In the genomic region with DNA sequence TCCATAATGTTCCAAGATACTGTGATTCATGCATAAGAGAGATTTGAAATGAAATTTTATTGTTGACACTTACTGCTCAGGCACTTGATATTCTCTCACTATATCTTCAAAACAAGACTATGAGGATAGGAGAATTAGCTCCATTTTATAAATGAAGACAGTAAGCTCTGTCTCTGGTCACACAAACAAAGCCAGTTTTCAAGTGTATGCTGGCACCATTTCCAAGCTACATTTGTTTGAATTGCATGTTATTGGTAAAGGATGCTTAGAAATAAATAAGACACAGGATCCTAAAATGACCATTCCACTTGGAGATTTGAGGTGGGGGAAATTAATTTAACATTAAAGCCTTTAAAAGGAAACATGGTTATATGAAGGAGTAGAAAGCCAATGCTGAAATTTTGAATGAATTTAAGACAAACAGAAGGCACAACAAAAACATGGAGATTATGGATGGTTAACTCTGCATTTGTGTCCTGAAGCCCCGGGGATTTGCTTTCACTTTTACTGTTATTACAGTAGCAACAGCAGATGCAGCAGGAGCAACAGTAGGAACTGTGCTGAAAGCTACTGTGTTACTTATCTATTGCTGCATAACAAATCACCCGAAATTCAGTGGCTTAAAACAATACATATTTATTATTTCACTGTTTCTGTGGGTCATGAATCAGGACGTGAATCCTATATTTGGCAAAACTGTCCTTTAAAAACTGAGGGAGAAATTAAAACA, we compare ENCODE assay signal across 13 cellular contexts.
DNase-seq lines count a peak whose midpoint lies in the region; ATAC-seq and TF ChIP-seq lines count a peak whose summit lies in the region.
"Had no signal": no experiment of that assay in that cellular context is flagged by ENCODE, and none has a peak within 500 bp of the region (broad histone marks: within the 10 kb centered on the region; RNA-seq: fewer than 3 reads in every experiment).

No MANE protein-coding gene starts in this region.

- TF ChIP-seq CTCF in PC-3 (conservative IDR thresholded peaks at IDR 0.05; ENCODE audit: low read depth, low read length) = no peak
- no peak for TF ChIP-seq CTCF in ovary (IDR thresholded peaks at IDR 0.05)

- H3K27me3 ChIP-seq in PC-3 (ENCODE audit: low read length) (no peaks in the 10 kb centered on the region), ovary (no peaks in the 10 kb centered on the region)

- H3K27ac ChIP-seq in angular gyrus (ENCODE audit: low read depth, low read length) (peak overlapping the region; percentile 61), PC-3 (ENCODE audit: low read length) (no peak overlapping the region), ovary (no peak overlapping the region)

- BruUV-seq in PC-3 (replicated peaks; lab: Mats Ljungman, UMichigan) = no TSS peak

- H3K9me3 ChIP-seq in PC-3 (ENCODE audit: low read length) (no peaks in the 10 kb centered on the region), ovary (no peaks in the 10 kb centered on the region)

- H3K9me2 ChIP-seq in PC-3 (replicated peaks; ENCODE audit: low read length) = no peaks in the 10 kb centered on the region

- no peaks in the 10 kb centered on the region for H3K79me2 ChIP-seq in PC-3 (ENCODE audit: low read length)

- no peak for TF ChIP-seq EP300 in ovary (IDR thresholded peaks at IDR 0.05)

- DNase-seq in COR-L47 (lab: John Stamatoyannopoulos, UW) (peak; percentile 35), NCI-H146 treated with DMSO at 0.1 percent for 48 hours (lab: John Stamatoyannopoulos, UW; ENCODE audit: unreplicated experiment) (peak; percentile 10), left lobe of liver (ENCODE audit: low spot score) (no peak), PC-3 (no peak), ovary (no peak)
- no peak for DNase-seq in stimulated activated naive CD8-positive, alpha-beta T cell treated with anti-CD3 and anti-CD28 coated beads, Interleukin-15, Interleukin-2, amounts not matched to agents 100 U/mL and 50 U/mL, for 24 hours
- DNase-seq: activated CD4-positive, alpha-beta T cell treated with anti-CD3 and anti-CD28 coated beads for 48 hours; activated naive CD4-positive, alpha-beta T cell; effector CD4-positive, alpha-beta T cell; H9; naive thymus-derived CD4-positive, alpha-beta T cell had no signal

- no peak overlapping the region for H3K9ac ChIP-seq in PC-3 (ENCODE audit: low read length)

- ATAC-seq in left lobe of liver (peak; percentile 57), GM21360 (IDR thresholded peaks at IDR 0.05; ENCODE audit: unreplicated experiment) (no peak), PC-3 (no peak)
- ATAC-seq in stimulated activated naive CD8-positive, alpha-beta T cell treated with anti-CD3 and anti-CD28 coated beads, Interleukin-15, Interleukin-2, amounts not matched to agents 100 U/mL and 50 U/mL, for 24 hours = no peak
- ATAC-seq: naive thymus-derived CD4-positive, alpha-beta T cell had no signal

- WGBS in ovary, 3 donors = 1 to 10% (median 1%) methylated on average over 3 of the region's 3 CpGs

- no peaks in the 10 kb centered on the region for H3F3A ChIP-seq in PC-3 (ENCODE audit: low read length, unreplicated experiment)

- no peaks in the 10 kb centered on the region for H3K4me1 ChIP-seq in PC-3 (ENCODE audit: insufficient read depth, low read length)
- H3K4me1 ChIP-seq in ovary (ENCODE audit: insufficient read depth) = no peaks in the 10 kb centered on the region

- no peak overlapping the region for H3K4me3 ChIP-seq in PC-3 (ENCODE audit: low read length)
- no peak overlapping the region for H3K4me3 ChIP-seq in ovary

- H4K20me1 ChIP-seq in PC-3 (ENCODE audit: low read length) = no peaks in the 10 kb centered on the region

- H3K4me2 ChIP-seq in PC-3 (ENCODE audit: low read length) = no peak overlapping the region

- H2AFZ ChIP-seq in PC-3 (ENCODE audit: low read length) = no peak overlapping the region

- CTCF ChIA-PET in PC-3 (lab: Charles Lee) = no interaction called here

- no peak for TF ChIP-seq POLR2A in ovary (IDR thresholded peaks at IDR 0.05)

- POLR2A ChIA-PET in PC-3 (lab: Charles Lee; ENCODE audit: unreplicated experiment) = no interaction called here

- intact Hi-C loops in PC-3 (cut with micrococcal nuclease) = no loop called here
- intact Hi-C loops in ovary (cut with DNase I) = no loop called here

- no peaks in the 10 kb centered on the region for H3K36me3 ChIP-seq in PC-3 (ENCODE audit: low read depth, low read length)
- no peaks in the 10 kb centered on the region for H3K36me3 ChIP-seq in ovary

Comparison
In these comparisons a context has a peak if more than half of its experiments do, and no peak if none do; other contexts are left out.
1. DNase-seq: peak in COR-L47 (single experiment) and NCI-H146 treated with DMSO at 0.1 percent for 48 hours (single experiment); none in left lobe of liver (single experiment), PC-3 (single experiment), stimulated activated naive CD8-positive, alpha-beta T cell treated with anti-CD3 and anti-CD28 coated beads, Interleukin-15, Interleukin-2, amounts not matched to agents 100 U/mL and 50 U/mL, for 24 hours (single experiment) and ovary (0 of 5).